In the genomic region with DNA sequence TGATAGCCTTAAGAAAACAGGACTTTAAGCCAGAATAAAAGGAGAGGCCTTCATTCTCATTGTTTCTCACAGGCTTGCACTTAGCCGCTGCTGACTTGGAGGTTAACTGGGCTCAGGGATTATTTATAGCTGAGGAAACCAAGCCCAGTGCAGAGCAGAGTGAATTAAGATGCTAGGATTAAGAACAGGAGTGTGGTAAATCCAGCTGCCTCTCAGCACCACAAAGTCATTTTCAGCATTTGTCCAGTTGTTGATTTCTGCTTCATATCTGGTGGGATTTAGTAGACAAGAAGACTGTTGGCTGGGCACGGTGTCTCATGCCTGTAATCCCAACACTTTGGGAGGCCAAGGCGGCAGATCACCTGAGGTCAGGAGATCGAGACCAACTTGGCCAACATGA, we compare ENCODE assay signal across 16 cellular contexts. TPM values are rescaled to one million over a fixed set of nuclear protein-coding genes. Genes with fewer than 3 reads are reported as not detected.
DNase-seq lines count a peak whose midpoint lies in the region; ATAC-seq and TF ChIP-seq lines count a peak whose summit lies in the region.
"Had no signal": no experiment of that assay in that cellular context is flagged by ENCODE, and none has a peak within 500 bp of the region (broad histone marks: within the 10 kb centered on the region; RNA-seq: fewer than 3 reads in every experiment).

No MANE protein-coding gene starts in this region.

- H3K9ac ChIP-seq in neural progenitor cell (no peak overlapping the region), Karpas-422 (ENCODE audit: low read length) (no peak overlapping the region)

- H3K27me3 ChIP-seq in right atrium auricular region = no peaks in the 10 kb centered on the region
- peaks cover 0 to 42% (median 0%) of the 10 kb centered on the region in 7 donors for H3K27me3 ChIP-seq in heart right ventricle
- H3K27me3 ChIP-seq in neural progenitor cell = no peaks in the 10 kb centered on the region
- H3K27me3 ChIP-seq in Karpas-422 (ENCODE audit: low read length) = no peaks in the 10 kb centered on the region; the same call in 1 of the 2 replicates

- H3K27ac ChIP-seq in right atrium auricular region (no peak overlapping the region), heart right ventricle (no peak overlapping the region), coronary artery (no peak overlapping the region), neural progenitor cell (no peak overlapping the region), Karpas-422 (ENCODE audit: low read length) (no peak overlapping the region)

- H3K4me3 ChIP-seq in right atrium auricular region = no peak overlapping the region
- no peak overlapping the region for H3K4me3 ChIP-seq in heart right ventricle
- H3K4me3 ChIP-seq in coronary artery = no peak overlapping the region
- H3K4me3 ChIP-seq in neural progenitor cell = no peak overlapping the region
- no peak overlapping the region for H3K4me3 ChIP-seq in Karpas-422 (ENCODE audit: low read length)

- H3K27me3 Mint-ChIP-seq in neural progenitor cell (ENCODE audit: insufficient read depth, low read depth) = peaks cover 10% of the 10 kb centered on the region

- no peak overlapping the region for H3K4me3 Mint-ChIP-seq in neural progenitor cell

- no peak overlapping the region for H2AFZ ChIP-seq in neural progenitor cell (replicated peaks)
- no peak overlapping the region for H2AFZ ChIP-seq in Karpas-422 (ENCODE audit: low read length)

- H3K4me1 Mint-ChIP-seq in neural progenitor cell = peaks cover 2% of the 10 kb centered on the region

- no peaks in the 10 kb centered on the region for H3K36me3 Mint-ChIP-seq in neural progenitor cell
- H3K36me3 Mint-ChIP-seq: CD4-positive, alpha-beta memory T cell had no signal

- 78 to 88% methylated on average over 4 of the region's 4 CpGs for WGBS in heart right ventricle, 2 donors

- H3K9me3 ChIP-seq in right atrium auricular region = no peaks in the 10 kb centered on the region
- H3K9me3 ChIP-seq in heart right ventricle = no peaks in the 10 kb centered on the region
- no peaks in the 10 kb centered on the region for H3K9me3 ChIP-seq in neural progenitor cell (ENCODE audit: low read depth)
- no peaks in the 10 kb centered on the region for H3K9me3 ChIP-seq in Karpas-422 (ENCODE audit: low read length)

- H3K4me2 ChIP-seq in neural progenitor cell (no peak overlapping the region), Karpas-422 (ENCODE audit: low read depth, low read length, poor library complexity, severe bottlenecking) (no peak overlapping the region)

- TF ChIP-seq CTCF in right atrium auricular region (IDR thresholded peaks at IDR 0.05) (no peak), heart right ventricle (IDR thresholded peaks at IDR 0.05) (no peak), coronary artery (IDR thresholded peaks at IDR 0.05) (no peak), neural progenitor cell (IDR thresholded peaks at IDR 0.05) (no peak)

- intact Hi-C loops in heart right ventricle (cut with DNase I) = no loop called here

- no peaks in the 10 kb centered on the region for H3K9me2 ChIP-seq in Karpas-422 (replicated peaks; ENCODE audit: insufficient read depth, low read length)

- no peak for ATAC-seq in heart right ventricle
- ATAC-seq in HG03520 (IDR thresholded peaks at IDR 0.05; ENCODE audit: unreplicated experiment) = no peak

- DNase-seq in right atrium auricular region (ENCODE audit: low spot score) = peak; percentile 42
- no peak for DNase-seq in heart right ventricle
- DNase-seq in coronary artery (ENCODE audit: low spot score) = peak; percentile 24
- peak; percentile 34 for DNase-seq in neural progenitor cell (ENCODE audit: low spot score)
- DNase-seq in Karpas-422 = no peak
- no peak for DNase-seq in putamen (ENCODE audit: low spot score)
- DNase-seq: NCI-H1105 treated with DMSO at 0.1 percent for 48 hours; NCI-H1694 treated with DMSO at 0.1 percent for 48 hours; NCI-H345; NCI-H526; NK-92 treated with Interleukin-12 subunit alpha and Interleukin-12 subunit beta, amount 100 ng/mL, for 24 hours; SHP77 had no signal

- H3K9me3 Mint-ChIP-seq in neural progenitor cell = no peaks in the 10 kb centered on the region

- no peaks in the 10 kb centered on the region for H4K20me1 ChIP-seq in neural progenitor cell (ENCODE audit: low read depth)
- H4K20me1 ChIP-seq in Karpas-422 (ENCODE audit: insufficient read depth, low read depth, low read length) = no peaks in the 10 kb centered on the region; the same call in 1 of the 2 replicates

- H3K36me3 ChIP-seq in right atrium auricular region (no peaks in the 10 kb centered on the region), heart right ventricle (no peaks in the 10 kb centered on the region), neural progenitor cell (no peaks in the 10 kb centered on the region), Karpas-422 (ENCODE audit: insufficient read depth, low read length) (no peaks in the 10 kb centered on the region)

- no peaks in the 10 kb centered on the region for H3F3A ChIP-seq in neural progenitor cell (ENCODE audit: low read depth)

- H3K4me1 ChIP-seq in right atrium auricular region (no peaks in the 10 kb centered on the region), heart right ventricle (peaks cover 0 to 2% (median 0%) of the 10 kb centered on the region in 9 donors), neural progenitor cell (no peaks in the 10 kb centered on the region), Karpas-422 (ENCODE audit: low read length) (no peaks in the 10 kb centered on the region)

- no peak overlapping the region for H3K27ac Mint-ChIP-seq in neural progenitor cell

- H3K79me2 ChIP-seq in neural progenitor cell (ENCODE audit: low read depth) (no peaks in the 10 kb centered on the region), Karpas-422 (ENCODE audit: low read length) (no peaks in the 10 kb centered on the region)

RNA-seq across cellular contexts. Expression of gene KRT73, which starts 14.3 kb away (rescaled TPM):
- total RNA-seq in right atrium auricular region = not detected
- total RNA-seq in heart right ventricle = not detected
- not detected for polyA plus RNA-seq in heart right ventricle
- not detected in 2 replicates for total RNA-seq in neural progenitor cell (ENCODE audit: low replicate concordance)
- total RNA-seq in Karpas-422 (2014; rRNA removed; shearing (Covaris generic); ENCODE audit: low replicate concordance) = not detected in 2 replicates
- total RNA-seq: HT-29, OCI-LY7 had no signal

RNA-seq across cellular contexts. Expression of gene KRT2, which starts 19.4 kb away (rescaled TPM):
- total RNA-seq in right atrium auricular region (not detected), heart right ventricle (not detected), neural progenitor cell (ENCODE audit: low replicate concordance) (not detected in 2 replicates)
- polyA plus RNA-seq in heart right ventricle = not detected
- not detected in 2 replicates for total RNA-seq in Karpas-422 (2014; rRNA removed; shearing (Covaris generic); ENCODE audit: low replicate concordance)
- total RNA-seq: HT-29, OCI-LY7 had no signal

RNA-seq across cellular contexts. Expression of gene KRT72, which starts 31.4 kb away (rescaled TPM):
- total RNA-seq in right atrium auricular region (not detected), heart right ventricle (under 1 TPM in 1 of 10 donors, not detected in 9; 0.15 TPM), neural progenitor cell (ENCODE audit: low replicate concordance) (not detected in 2 replicates)
- polyA plus RNA-seq in heart right ventricle = not detected
- total RNA-seq in Karpas-422 (2014; rRNA removed; shearing (Covaris generic); ENCODE audit: low replicate concordance) = not detected in 2 replicates
- total RNA-seq: HT-29, OCI-LY7 had no signal
- polyA plus RNA-seq: CD4-positive, alpha-beta memory T cell had no signal

RNA-seq across cellular contexts. Expression of gene KRT1, which starts 47.6 kb away (rescaled TPM):
- total RNA-seq in right atrium auricular region = not detected
- not detected for total RNA-seq in heart right ventricle
- not detected for polyA plus RNA-seq in heart right ventricle
- total RNA-seq in neural progenitor cell (ENCODE audit: low replicate concordance) = not detected in 2 replicates
- total RNA-seq in Karpas-422 (2014; rRNA removed; shearing (Covaris generic); ENCODE audit: low replicate concordance) = not detected in 2 replicates
- total RNA-seq: HT-29, OCI-LY7 had no signal

RNA-seq across cellular contexts. Expression of gene KRT74, which starts 59.0 kb away (rescaled TPM):
- total RNA-seq in right atrium auricular region = 1 to 10 TPM in 1 of 2 donors, not detected in 1; 2.9 TPM
- under 1 TPM in 1 of 10 donors, not detected in 9; 0.62 TPM for total RNA-seq in heart right ventricle
- not detected for polyA plus RNA-seq in heart right ventricle
- total RNA-seq in neural progenitor cell (ENCODE audit: low replicate concordance) = not detected in 2 replicates
- total RNA-seq in Karpas-422 (2014; rRNA removed; shearing (Covaris generic); ENCODE audit: low replicate concordance) = not detected in 2 replicates
- total RNA-seq: CD4-positive, alpha-beta memory T cell; HT-29; OCI-LY7 had no signal
- polyA plus RNA-seq: CD4-positive, alpha-beta memory T cell had no signal

Comparison
In these comparisons a context has a peak if more than half of its experiments do, and no peak if none do; other contexts are left out.
1. DNase-seq: peak in right atrium auricular region (single experiment), coronary artery (single experiment) and neural progenitor cell (single experiment); none in heart right ventricle (0 of 2), Karpas-422 (single experiment) and putamen (single experiment).